Comparison of ENCODE assay signal across 1 cellular context in genomic region chr14:43525647-43526046, GRCh38.
TF ChIP-seq lines count a peak whose summit lies in the region.

No MANE protein-coding gene starts in this region.

TF ChIP-seq in H1, 55 proteins besides CTCF, POLR2A, EP300 and RAD21 (continued from another document):
- TF ChIP-seq EGR1 (IDR thresholded peaks at IDR 0.05; ENCODE audit: borderline replicate concordance, low read depth, low read length), result no peak
- no peak for TF ChIP-seq SIX5 (IDR thresholded peaks at IDR 0.05; ENCODE audit: low read depth, low read length)
- no peak for TF ChIP-seq CREB1 (IDR thresholded peaks at IDR 0.05)
- no peak for TF ChIP-seq TAF1 (IDR thresholded peaks at IDR 0.05; ENCODE audit: low read depth, low read length)
- TF ChIP-seq RNF2 (IDR thresholded peaks at IDR 0.05; ENCODE audit: borderline replicate concordance, low read depth, low read length, missing control alignments, poor library complexity, severe bottlenecking), result no peak
- no peak for TF ChIP-seq SRF (IDR thresholded peaks at IDR 0.05; ENCODE audit: low read depth, low read length)
- no peak for TF ChIP-seq SIN3A (conservative IDR thresholded peaks at IDR 0.05 in 1 of 2, IDR thresholded peaks at IDR 0.05 in 1 of 2; ENCODE audit: low read depth in 1 of 2, low read length in 2 of 2)
- no peak for TF ChIP-seq POLR2AphosphoS5 (IDR thresholded peaks at IDR 0.05; ENCODE audit: low read depth, low read length)
- no peak for TF ChIP-seq GABPA (IDR thresholded peaks at IDR 0.05; ENCODE audit: borderline replicate concordance, insufficient read depth, low read length)
- TF ChIP-seq BCL11A (IDR thresholded peaks at IDR 0.05; ENCODE audit: low read depth in 2 of 2, low read length in 2 of 2), result no peak
- no peak for TF ChIP-seq TAF7 (optimal IDR thresholded peaks at IDR 0.05; ENCODE audit: borderline replicate concordance, low read depth, low read length)
TF ChIP-seq in H1: peak in this region for 0.
